In the genomic region with DNA sequence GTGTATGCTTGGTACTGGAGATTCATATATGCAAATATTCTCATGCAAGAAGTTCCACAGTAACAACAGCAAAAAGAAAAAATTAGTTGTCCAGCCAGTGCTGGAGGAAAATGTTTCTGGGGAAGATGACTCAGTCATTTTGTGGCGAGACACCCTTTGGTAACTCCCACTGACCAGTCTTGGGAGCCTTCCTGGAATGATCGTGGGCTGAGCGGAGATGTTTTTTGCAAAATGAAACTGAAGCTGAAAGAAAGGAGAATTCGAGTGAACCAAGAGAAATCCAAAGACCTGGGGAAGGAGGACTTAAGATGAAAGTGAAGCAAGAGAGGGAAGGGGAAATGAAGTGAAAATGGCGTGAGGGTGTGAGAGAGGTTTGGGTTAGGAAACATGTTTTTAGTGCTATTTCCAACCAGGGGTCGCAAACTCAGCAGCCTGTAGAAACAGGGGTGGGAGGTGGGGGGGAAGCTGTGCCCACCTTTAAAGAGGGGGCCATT, we compare ENCODE assay signal across 1 cellular context.
TF ChIP-seq lines count a peak whose summit lies in the region.

No MANE protein-coding gene starts in this region.

TF ChIP-seq in GM23338, 12 proteins besides CTCF, POLR2A, EP300 and RAD21 (continued from another document):
- TF ChIP-seq JUNB (IDR thresholded peaks at IDR 0.05; ENCODE audit: unreplicated experiment) (no peak), ETS1 (IDR thresholded peaks at IDR 0.05) (no peak), EZH2phosphoT487 (IDR thresholded peaks at IDR 0.05; ENCODE audit: unreplicated experiment) (no peak), STAT1 (IDR thresholded peaks at IDR 0.05; ENCODE audit: unreplicated experiment) (no peak), ZNF331 (CRISPR knock-in tag; IDR thresholded peaks at IDR 0.05; ENCODE audit: low read depth) (no peak)
- TF ChIP-seq, protein P1, sequence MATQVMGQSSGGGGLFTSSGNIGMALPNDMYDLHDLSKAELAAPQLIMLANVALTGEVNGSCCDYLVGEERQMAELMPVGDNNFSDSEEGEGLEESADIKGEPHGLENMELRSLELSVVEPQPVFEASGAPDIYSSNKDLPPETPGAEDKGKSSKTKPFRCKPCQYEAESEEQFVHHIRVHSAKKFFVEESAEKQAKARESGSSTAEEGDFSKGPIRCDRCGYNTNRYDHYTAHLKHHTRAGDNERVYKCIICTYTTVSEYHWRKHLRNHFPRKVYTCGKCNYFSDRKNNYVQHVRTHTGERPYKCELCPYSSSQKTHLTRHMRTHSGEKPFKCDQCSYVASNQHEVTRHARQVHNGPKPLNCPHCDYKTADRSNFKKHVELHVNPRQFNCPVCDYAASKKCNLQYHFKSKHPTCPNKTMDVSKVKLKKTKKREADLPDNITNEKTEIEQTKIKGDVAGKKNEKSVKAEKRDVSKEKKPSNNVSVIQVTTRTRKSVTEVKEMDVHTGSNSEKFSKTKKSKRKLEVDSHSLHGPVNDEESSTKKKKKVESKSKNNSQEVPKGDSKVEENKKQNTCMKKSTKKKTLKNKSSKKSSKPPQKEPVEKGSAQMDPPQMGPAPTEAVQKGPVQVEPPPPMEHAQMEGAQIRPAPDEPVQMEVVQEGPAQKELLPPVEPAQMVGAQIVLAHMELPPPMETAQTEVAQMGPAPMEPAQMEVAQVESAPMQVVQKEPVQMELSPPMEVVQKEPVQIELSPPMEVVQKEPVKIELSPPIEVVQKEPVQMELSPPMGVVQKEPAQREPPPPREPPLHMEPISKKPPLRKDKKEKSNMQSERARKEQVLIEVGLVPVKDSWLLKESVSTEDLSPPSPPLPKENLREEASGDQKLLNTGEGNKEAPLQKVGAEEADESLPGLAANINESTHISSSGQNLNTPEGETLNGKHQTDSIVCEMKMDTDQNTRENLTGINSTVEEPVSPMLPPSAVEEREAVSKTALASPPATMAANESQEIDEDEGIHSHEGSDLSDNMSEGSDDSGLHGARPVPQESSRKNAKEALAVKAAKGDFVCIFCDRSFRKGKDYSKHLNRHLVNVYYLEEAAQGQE (IDR thresholded peaks at IDR 0.05; ENCODE audit: unreplicated experiment) = no peak
